1 cellular context compared by ENCODE assay signal in the genomic region with DNA sequence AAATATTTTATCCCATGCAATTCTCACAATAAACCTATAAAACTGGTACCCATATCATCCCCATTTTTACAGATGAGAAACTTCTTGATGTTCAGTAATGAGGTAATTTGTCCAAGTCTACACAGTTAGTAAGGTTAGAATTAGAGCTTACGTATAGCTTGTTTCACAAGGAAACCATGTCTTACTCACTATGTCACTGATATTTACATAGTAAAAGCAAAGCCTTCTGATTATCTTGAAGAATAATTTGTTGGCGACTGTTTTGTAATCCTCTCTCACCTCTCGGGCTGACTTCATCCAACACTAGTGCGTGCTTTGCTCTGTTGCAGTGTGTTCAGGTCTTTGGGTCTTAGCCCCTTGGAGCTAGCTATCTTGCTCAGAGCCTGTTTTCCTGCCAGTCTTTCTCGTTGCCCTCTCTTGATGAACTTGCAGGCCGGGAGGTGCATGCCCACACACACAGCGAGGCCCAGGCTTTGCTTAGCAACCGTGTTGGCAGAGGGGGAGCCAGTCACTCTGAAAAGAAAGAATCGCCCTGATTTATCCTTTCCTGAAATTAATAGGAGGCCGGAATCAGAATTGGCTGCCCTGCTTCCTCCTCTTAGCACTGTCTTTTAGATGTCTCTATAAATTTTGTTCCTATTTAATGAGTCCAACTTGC.
TF ChIP-seq lines count a peak whose summit lies in the region.

No MANE protein-coding gene starts in this region.

TF ChIP-seq in A549, 52 proteins besides CTCF, POLR2A, EP300 and RAD21 (continued from another document):
- TF ChIP-seq ZNF302 (CRISPR knock-in tag; IDR thresholded peaks at IDR 0.05) = no peak
- TF ChIP-seq, protein P1, sequence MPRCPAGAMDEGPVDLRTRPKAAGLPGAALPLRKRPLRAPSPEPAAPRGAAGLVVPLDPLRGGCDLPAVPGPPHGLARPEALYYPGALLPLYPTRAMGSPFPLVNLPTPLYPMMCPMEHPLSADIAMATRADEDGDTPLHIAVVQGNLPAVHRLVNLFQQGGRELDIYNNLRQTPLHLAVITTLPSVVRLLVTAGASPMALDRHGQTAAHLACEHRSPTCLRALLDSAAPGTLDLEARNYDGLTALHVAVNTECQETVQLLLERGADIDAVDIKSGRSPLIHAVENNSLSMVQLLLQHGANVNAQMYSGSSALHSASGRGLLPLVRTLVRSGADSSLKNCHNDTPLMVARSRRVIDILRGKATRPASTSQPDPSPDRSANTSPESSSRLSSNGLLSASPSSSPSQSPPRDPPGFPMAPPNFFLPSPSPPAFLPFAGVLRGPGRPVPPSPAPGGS (IDR thresholded peaks at IDR 0.05) = no peak
- TF ChIP-seq, protein P2, sequence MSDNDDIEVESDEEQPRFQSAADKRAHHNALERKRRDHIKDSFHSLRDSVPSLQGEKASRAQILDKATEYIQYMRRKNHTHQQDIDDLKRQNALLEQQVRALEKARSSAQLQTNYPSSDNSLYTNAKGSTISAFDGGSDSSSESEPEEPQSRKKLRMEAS (IDR thresholded peaks at IDR 0.05) = no peak
- TF ChIP-seq CEBPB (IDR thresholded peaks at IDR 0.05) = no peak
- TF ChIP-seq, protein P3, sequence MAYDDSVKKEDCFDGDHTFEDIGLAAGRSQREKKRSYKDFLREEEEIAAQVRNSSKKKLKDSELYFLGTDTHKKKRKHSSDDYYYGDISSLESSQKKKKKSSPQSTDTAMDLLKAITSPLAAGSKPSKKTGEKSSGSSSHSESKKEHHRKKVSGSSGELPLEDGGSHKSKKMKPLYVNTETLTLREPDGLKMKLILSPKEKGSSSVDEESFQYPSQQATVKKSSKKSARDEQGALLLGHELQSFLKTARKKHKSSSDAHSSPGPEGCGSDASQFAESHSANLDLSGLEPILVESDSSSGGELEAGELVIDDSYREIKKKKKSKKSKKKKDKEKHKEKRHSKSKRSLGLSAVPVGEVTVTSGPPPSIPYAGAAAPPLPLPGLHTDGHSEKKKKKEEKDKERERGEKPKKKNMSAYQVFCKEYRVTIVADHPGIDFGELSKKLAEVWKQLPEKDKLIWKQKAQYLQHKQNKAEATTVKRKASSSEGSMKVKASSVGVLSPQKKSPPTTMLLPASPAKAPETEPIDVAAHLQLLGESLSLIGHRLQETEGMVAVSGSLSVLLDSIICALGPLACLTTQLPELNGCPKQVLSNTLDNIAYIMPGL (CRISPR knock-in tag; IDR thresholded peaks at IDR 0.05; ENCODE audit: borderline replicate concordance) = no peak
- no peak for TF ChIP-seq FOXS1 (CRISPR knock-in tag; IDR thresholded peaks at IDR 0.05)
- TF ChIP-seq HDAC2 (IDR thresholded peaks at IDR 0.05) = no peak
- TF ChIP-seq KDM1A (IDR thresholded peaks at IDR 0.05; ENCODE audit: low read depth) = no peak
- TF ChIP-seq BHLHE40 (IDR thresholded peaks at IDR 0.05; ENCODE audit: low read depth, low read length) = no peak
- TF ChIP-seq ZC3H11A (IDR thresholded peaks at IDR 0.05) = no peak
- no peak for TF ChIP-seq ESRRA (IDR thresholded peaks at IDR 0.05; ENCODE audit: borderline replicate concordance, low read length)
- TF ChIP-seq CBX8 (IDR thresholded peaks at IDR 0.05) = no peak
- no peak for TF ChIP-seq NR3C1 (IDR thresholded peaks at IDR 0.05)
- no peak for TF ChIP-seq GATA3 (IDR thresholded peaks at IDR 0.05; ENCODE audit: borderline replicate concordance)
